ENCODE assay signal across 1 cellular context in genomic region chr16:2675714-2676113, GRCh38.
A peak's percentile ranks its signal among the peaks of the same experiment; 100 is the strongest.
TF ChIP-seq lines count a peak whose summit lies in the region.

No MANE protein-coding gene starts in this region.

TF ChIP-seq in K562, 482 proteins besides CTCF, POLR2A, EP300 and RAD21:
- TF ChIP-seq EP400 (IDR thresholded peaks at IDR 0.05) (0 out of 2 replicates have a peak, but pooled peaks have one; percentile 19), ZNF239 (CRISPR knock-in tag; IDR thresholded peaks at IDR 0.05) (no peak), SMARCA4 (IDR thresholded peaks at IDR 0.05) (0 out of 2 replicates have a peak, but pooled peaks have one; percentile 18), FOSL1 (tag; conservative IDR thresholded peaks at IDR 0.05) (peak; percentile 41; the same call in 1 of the 2 replicates), CXXC5 (CRISPR knock-in tag; IDR thresholded peaks at IDR 0.05) (0 out of 2 replicates have a peak, but pooled peaks have one; percentile 21), HNRNPLL (IDR thresholded peaks at IDR 0.05; ENCODE audit: low read depth, low read length, poor library complexity, severe bottlenecking) (no peak)
- TF ChIP-seq, protein P1, sequence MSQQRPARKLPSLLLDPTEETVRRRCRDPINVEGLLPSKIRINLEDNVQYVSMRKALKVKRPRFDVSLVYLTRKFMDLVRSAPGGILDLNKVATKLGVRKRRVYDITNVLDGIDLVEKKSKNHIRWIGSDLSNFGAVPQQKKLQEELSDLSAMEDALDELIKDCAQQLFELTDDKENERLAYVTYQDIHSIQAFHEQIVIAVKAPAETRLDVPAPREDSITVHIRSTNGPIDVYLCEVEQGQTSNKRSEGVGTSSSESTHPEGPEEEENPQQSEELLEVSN (IDR thresholded peaks at IDR 0.05; ENCODE audit: borderline replicate concordance in 1 of 2, extremely low read depth in 1 of 2, insufficient read depth in 1 of 2, insufficient read length in 1 of 2, low read depth in 1 of 2, low read length in 1 of 2, poor library complexity in 1 of 2, severe bottlenecking in 1 of 2), result peak in 1 of 2 experiments; percentile 19
- TF ChIP-seq, protein P2, sequence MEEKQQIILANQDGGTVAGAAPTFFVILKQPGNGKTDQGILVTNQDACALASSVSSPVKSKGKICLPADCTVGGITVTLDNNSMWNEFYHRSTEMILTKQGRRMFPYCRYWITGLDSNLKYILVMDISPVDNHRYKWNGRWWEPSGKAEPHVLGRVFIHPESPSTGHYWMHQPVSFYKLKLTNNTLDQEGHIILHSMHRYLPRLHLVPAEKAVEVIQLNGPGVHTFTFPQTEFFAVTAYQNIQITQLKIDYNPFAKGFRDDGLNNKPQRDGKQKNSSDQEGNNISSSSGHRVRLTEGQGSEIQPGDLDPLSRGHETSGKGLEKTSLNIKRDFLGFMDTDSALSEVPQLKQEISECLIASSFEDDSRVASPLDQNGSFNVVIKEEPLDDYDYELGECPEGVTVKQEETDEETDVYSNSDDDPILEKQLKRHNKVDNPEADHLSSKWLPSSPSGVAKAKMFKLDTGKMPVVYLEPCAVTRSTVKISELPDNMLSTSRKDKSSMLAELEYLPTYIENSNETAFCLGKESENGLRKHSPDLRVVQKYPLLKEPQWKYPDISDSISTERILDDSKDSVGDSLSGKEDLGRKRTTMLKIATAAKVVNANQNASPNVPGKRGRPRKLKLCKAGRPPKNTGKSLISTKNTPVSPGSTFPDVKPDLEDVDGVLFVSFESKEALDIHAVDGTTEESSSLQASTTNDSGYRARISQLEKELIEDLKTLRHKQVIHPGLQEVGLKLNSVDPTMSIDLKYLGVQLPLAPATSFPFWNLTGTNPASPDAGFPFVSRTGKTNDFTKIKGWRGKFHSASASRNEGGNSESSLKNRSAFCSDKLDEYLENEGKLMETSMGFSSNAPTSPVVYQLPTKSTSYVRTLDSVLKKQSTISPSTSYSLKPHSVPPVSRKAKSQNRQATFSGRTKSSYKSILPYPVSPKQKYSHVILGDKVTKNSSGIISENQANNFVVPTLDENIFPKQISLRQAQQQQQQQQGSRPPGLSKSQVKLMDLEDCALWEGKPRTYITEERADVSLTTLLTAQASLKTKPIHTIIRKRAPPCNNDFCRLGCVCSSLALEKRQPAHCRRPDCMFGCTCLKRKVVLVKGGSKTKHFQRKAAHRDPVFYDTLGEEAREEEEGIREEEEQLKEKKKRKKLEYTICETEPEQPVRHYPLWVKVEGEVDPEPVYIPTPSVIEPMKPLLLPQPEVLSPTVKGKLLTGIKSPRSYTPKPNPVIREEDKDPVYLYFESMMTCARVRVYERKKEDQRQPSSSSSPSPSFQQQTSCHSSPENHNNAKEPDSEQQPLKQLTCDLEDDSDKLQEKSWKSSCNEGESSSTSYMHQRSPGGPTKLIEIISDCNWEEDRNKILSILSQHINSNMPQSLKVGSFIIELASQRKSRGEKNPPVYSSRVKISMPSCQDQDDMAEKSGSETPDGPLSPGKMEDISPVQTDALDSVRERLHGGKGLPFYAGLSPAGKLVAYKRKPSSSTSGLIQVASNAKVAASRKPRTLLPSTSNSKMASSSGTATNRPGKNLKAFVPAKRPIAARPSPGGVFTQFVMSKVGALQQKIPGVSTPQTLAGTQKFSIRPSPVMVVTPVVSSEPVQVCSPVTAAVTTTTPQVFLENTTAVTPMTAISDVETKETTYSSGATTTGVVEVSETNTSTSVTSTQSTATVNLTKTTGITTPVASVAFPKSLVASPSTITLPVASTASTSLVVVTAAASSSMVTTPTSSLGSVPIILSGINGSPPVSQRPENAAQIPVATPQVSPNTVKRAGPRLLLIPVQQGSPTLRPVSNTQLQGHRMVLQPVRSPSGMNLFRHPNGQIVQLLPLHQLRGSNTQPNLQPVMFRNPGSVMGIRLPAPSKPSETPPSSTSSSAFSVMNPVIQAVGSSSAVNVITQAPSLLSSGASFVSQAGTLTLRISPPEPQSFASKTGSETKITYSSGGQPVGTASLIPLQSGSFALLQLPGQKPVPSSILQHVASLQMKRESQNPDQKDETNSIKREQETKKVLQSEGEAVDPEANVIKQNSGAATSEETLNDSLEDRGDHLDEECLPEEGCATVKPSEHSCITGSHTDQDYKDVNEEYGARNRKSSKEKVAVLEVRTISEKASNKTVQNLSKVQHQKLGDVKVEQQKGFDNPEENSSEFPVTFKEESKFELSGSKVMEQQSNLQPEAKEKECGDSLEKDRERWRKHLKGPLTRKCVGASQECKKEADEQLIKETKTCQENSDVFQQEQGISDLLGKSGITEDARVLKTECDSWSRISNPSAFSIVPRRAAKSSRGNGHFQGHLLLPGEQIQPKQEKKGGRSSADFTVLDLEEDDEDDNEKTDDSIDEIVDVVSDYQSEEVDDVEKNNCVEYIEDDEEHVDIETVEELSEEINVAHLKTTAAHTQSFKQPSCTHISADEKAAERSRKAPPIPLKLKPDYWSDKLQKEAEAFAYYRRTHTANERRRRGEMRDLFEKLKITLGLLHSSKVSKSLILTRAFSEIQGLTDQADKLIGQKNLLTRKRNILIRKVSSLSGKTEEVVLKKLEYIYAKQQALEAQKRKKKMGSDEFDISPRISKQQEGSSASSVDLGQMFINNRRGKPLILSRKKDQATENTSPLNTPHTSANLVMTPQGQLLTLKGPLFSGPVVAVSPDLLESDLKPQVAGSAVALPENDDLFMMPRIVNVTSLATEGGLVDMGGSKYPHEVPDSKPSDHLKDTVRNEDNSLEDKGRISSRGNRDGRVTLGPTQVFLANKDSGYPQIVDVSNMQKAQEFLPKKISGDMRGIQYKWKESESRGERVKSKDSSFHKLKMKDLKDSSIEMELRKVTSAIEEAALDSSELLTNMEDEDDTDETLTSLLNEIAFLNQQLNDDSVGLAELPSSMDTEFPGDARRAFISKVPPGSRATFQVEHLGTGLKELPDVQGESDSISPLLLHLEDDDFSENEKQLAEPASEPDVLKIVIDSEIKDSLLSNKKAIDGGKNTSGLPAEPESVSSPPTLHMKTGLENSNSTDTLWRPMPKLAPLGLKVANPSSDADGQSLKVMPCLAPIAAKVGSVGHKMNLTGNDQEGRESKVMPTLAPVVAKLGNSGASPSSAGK (IDR thresholded peaks at IDR 0.05), result peak; percentile 29
